ENCODE assay signal across 22 cellular contexts in the genomic region with DNA sequence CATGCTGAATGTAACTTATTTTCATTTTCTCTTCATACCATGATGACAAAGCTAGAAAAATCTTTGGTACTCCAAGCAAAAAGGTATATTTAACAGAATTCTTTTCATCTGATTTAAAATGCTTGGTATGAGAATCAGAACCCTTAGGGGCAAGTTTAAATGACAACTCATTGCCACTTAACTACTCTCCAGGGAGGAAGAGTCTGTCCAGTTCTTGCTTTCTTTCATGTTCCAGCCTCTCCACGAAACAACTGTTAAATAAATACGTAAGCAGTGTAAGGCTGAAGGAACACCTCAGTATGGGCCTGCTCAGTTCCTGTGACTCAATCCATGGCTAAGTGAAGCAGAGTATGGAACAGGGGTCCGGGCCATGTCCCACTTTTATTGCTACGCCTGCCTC. TPM values are rescaled to one million over a fixed set of nuclear protein-coding genes. Genes with fewer than 3 reads are reported as not detected.
"Had no signal": no experiment of that assay in that cellular context is flagged by ENCODE, and none has a peak within 500 bp of the region (broad histone marks: within the 10 kb centered on the region; RNA-seq: fewer than 3 reads in every experiment).

No MANE protein-coding gene starts in this region.

- H3K36me3 ChIP-seq: gastrocnemius medialis, heart right ventricle, pancreas, suprapubic skin, thyroid gland, upper lobe of left lung, uterus had no signal

- ATAC-seq: gastrocnemius medialis, heart right ventricle, pancreas, right cardiac atrium had no signal

- H3K4me1 ChIP-seq: gastrocnemius medialis, heart right ventricle, pancreas, suprapubic skin, thyroid gland, upper lobe of left lung, uterus had no signal

- H3K27ac ChIP-seq: dorsolateral prefrontal cortex, gastrocnemius medialis, heart right ventricle, pancreas, suprapubic skin, thyroid gland, upper lobe of left lung, uterus had no signal

- H3K9me3 ChIP-seq: gastrocnemius medialis, pancreas, thyroid gland, uterus had no signal

- H3K27me3 ChIP-seq: gastrocnemius medialis, heart right ventricle, pancreas, suprapubic skin, thyroid gland, upper lobe of left lung, uterus had no signal

- H3K4me3 ChIP-seq: dorsolateral prefrontal cortex, gastrocnemius medialis, heart right ventricle, pancreas, smooth muscle cell, suprapubic skin, thyroid gland, upper lobe of left lung, uterus had no signal

- DNase-seq: dorsolateral prefrontal cortex; effector CD8-positive, alpha-beta T cell; gastrocnemius medialis; heart right ventricle; hypothalamus; kidney glomerular epithelial cell; mesendoderm; naive B cell; occipital lobe; pancreas; right cardiac atrium; stimulated activated CD4-positive, alpha-beta T cell treated with anti-CD3 and anti-CD28 coated beads, Interleukin-2, amount 100 ng/mL, for 48 hours; stimulated activated naive CD4-positive, alpha-beta T cell treated with Interleukin-2 at 50 U/mL for 16 hours; thyroid gland; upper lobe of left lung; uterus had no signal

- H3K4me2 ChIP-seq: smooth muscle cell had no signal

RNA-seq across cellular contexts. Expression of a gene that starts 1.6 kb away (rescaled TPM):
- total RNA-seq: dorsolateral prefrontal cortex, gastrocnemius medialis, heart right ventricle, liver, lung microvascular endothelial cell, occipital lobe, pancreas, progenitor cell of endocrine pancreas, right cardiac atrium, smooth muscle cell, thyroid gland, upper lobe of left lung, uterus had no signal
- polyA plus RNA-seq: esophagus, heart right ventricle, liver, pancreas, right cardiac atrium, smooth muscle cell had no signal

RNA-seq across cellular contexts. Expression of a gene that starts 8.2 kb away (rescaled TPM):
- total RNA-seq: dorsolateral prefrontal cortex, gastrocnemius medialis, heart right ventricle, liver, lung microvascular endothelial cell, occipital lobe, pancreas, progenitor cell of endocrine pancreas, right cardiac atrium, smooth muscle cell, thyroid gland, upper lobe of left lung, uterus had no signal
- polyA plus RNA-seq: esophagus, heart right ventricle, liver, pancreas, right cardiac atrium, smooth muscle cell had no signal

RNA-seq across cellular contexts. Expression of a gene that starts 13.8 kb away (rescaled TPM):
- total RNA-seq: dorsolateral prefrontal cortex, gastrocnemius medialis, heart right ventricle, liver, lung microvascular endothelial cell, occipital lobe, pancreas, progenitor cell of endocrine pancreas, right cardiac atrium, smooth muscle cell, thyroid gland, upper lobe of left lung, uterus had no signal
- polyA plus RNA-seq: esophagus, heart right ventricle, liver, pancreas, right cardiac atrium, smooth muscle cell had no signal

RNA-seq across cellular contexts. Expression of a gene that starts 24.7 kb away (rescaled TPM):
- total RNA-seq: dorsolateral prefrontal cortex, gastrocnemius medialis, heart right ventricle, liver, lung microvascular endothelial cell, occipital lobe, pancreas, progenitor cell of endocrine pancreas, right cardiac atrium, smooth muscle cell, upper lobe of left lung, uterus had no signal
- polyA plus RNA-seq: esophagus, heart right ventricle, liver, pancreas, right cardiac atrium, smooth muscle cell had no signal

RNA-seq across cellular contexts. Expression of a gene that starts 36.6 kb away (rescaled TPM):
- total RNA-seq: dorsolateral prefrontal cortex, gastrocnemius medialis, heart right ventricle, liver, lung microvascular endothelial cell, occipital lobe, pancreas, progenitor cell of endocrine pancreas, right cardiac atrium, smooth muscle cell, thyroid gland, upper lobe of left lung, uterus had no signal
- polyA plus RNA-seq: esophagus, heart right ventricle, liver, pancreas, right cardiac atrium, smooth muscle cell had no signal
